8 cellular contexts compared by ENCODE assay signal in genomic region chr1:32981003-32981909, GRCh38. TPM values are rescaled to one million over a fixed set of nuclear protein-coding genes. Genes with fewer than 3 reads are reported as not detected.
A peak's percentile ranks its signal among the peaks of the same experiment; 100 is the strongest.
DNase-seq lines count a peak whose midpoint lies in the region; ATAC-seq, FAIRE-seq and TF ChIP-seq lines count a peak whose summit lies in the region.

No MANE protein-coding gene starts in this region.

- CTCF ChIA-PET in A549 (lab: Yijun Ruan, JAX), result interaction anchor here (0.9 to 1.7 kb wide), 5 partner anchors 11 to 48 kb away, joined by 3 to 7 read pairs (median 4); no protein-coding TSS in a partner anchor

- H3K4me1 ChIP-seq in A549, result peaks cover 24% of the 10 kb centered on the region

- no peak for TF ChIP-seq RAD21 in A549 (conservative IDR thresholded peaks at IDR 0.05 in 1 of 2, IDR thresholded peaks at IDR 0.05 in 1 of 2)

- FAIRE-seq in A549 (lab: Jason Lieb, UNC) (no peak), frontal cortex (lab: Jason Lieb, UNC) (no peak)

- TF ChIP-seq POLR2A in A549 (IDR thresholded peaks at IDR 0.05; ENCODE audit: low read length), result peak; percentile 19; the same call in 1 of the 2 replicates

- TF ChIP-seq EP300 in A549 (IDR thresholded peaks at IDR 0.05), result no peak; a peak in 1 of 5 replicates

- peak; percentile 97 to 98 for ATAC-seq in A549
- ATAC-seq in GM19023 (IDR thresholded peaks at IDR 0.05; ENCODE audit: unreplicated experiment), result peak; percentile 80
- ATAC-seq in HG03175 (IDR thresholded peaks at IDR 0.05; ENCODE audit: unreplicated experiment), result peak; percentile 94

- no peak for TF ChIP-seq CTCF in A549 (IDR thresholded peaks at IDR 0.05)

- peak; percentile 72 to 91 for DNase-seq in A549 (ENCODE audit: low read depth in 1 of 2, low spot score in 1 of 2)
- peak; percentile 81 for DNase-seq in SIG-M5 (lab: John Stamatoyannopoulos, UW)
- peak; percentile 56 for DNase-seq in activated naive CD4-positive, alpha-beta T cell treated with anti-CD3 and anti-CD28 coated beads, Interleukin-2, amount 50 U/mL, for 16 hours
- DNase-seq in iPS-NIHi11 (ENCODE audit: low spot score), result peak; percentile 41
- peak; percentile 50 to 54 for DNase-seq in stimulated activated CD4-positive, alpha-beta T cell treated with anti-CD3 and anti-CD28 coated beads, Interleukin-2, amount 100 ng/mL, for 48 hours
- DNase-seq in frontal cortex (ENCODE audit: low spot score in 2 of 2), result no peak

- H3K9me3 ChIP-seq in A549, result no peaks in the 10 kb centered on the region

- peak overlapping the region; percentile 84 to 87 for H3K27ac ChIP-seq in A549

- POLR2A ChIA-PET in A549 (lab: Yijun Ruan, JAX), result interaction anchor here (0.6 to 2.0 kb wide), 6 partner anchors 9 to 47 kb away, joined by 3 to 28 read pairs (median 4); partner anchors contain the start of gene RNF19B

- 3% methylated on average over 6 of the region's 8 CpGs for WGBS in A549 (ENCODE audit: missing lambda C conversion rate)

- no peak overlapping the region for H3K4me3 ChIP-seq in A549

- H3K4me2 ChIP-seq in A549, result peak overlapping the region; percentile 80

TF ChIP-seq in A549, 52 proteins besides CTCF, POLR2A, EP300 and RAD21 (continues in another document):
- TF ChIP-seq HOXA7 (CRISPR knock-in tag; IDR thresholded peaks at IDR 0.05) (no peak), FOXS1 (CRISPR knock-in tag; IDR thresholded peaks at IDR 0.05) (no peak), HOXB13 (CRISPR knock-in tag; IDR thresholded peaks at IDR 0.05; ENCODE audit: low read depth) (no peak), TFCP2L1 (CRISPR knock-in tag; IDR thresholded peaks at IDR 0.05) (no peak), MYC (IDR thresholded peaks at IDR 0.05; ENCODE audit: borderline replicate concordance, low read length) (no peak), ESRRA (IDR thresholded peaks at IDR 0.05; ENCODE audit: borderline replicate concordance, low read length) (no peak), ELK1 (IDR thresholded peaks at IDR 0.05; ENCODE audit: low read depth, low read length) (no peak), HOXB5 (CRISPR knock-in tag; IDR thresholded peaks at IDR 0.05) (no peak), CBX8 (IDR thresholded peaks at IDR 0.05) (no peak), JUNB (IDR thresholded peaks at IDR 0.05) (no peak), HEYL (CRISPR knock-in tag; IDR thresholded peaks at IDR 0.05) (no peak), EHF (CRISPR knock-in tag; IDR thresholded peaks at IDR 0.05) (no peak), CHD2 (IDR thresholded peaks at IDR 0.05; ENCODE audit: low read length, partially characterized antibody) (no peak), HDAC2 (IDR thresholded peaks at IDR 0.05) (peak; percentile 71; the same call in 1 of the 2 replicates), ZFP36 (IDR thresholded peaks at IDR 0.05; ENCODE audit: borderline replicate concordance, partially characterized antibody) (no peak), MAZ (IDR thresholded peaks at IDR 0.05; ENCODE audit: borderline replicate concordance, low read depth, low read length) (no peak), POLR2AphosphoS2 (conservative IDR thresholded peaks at IDR 0.05; ENCODE audit: low read length) (no peak), RNF2 (IDR thresholded peaks at IDR 0.05; ENCODE audit: borderline replicate concordance, low read depth) (no peak), ZC3H11A (IDR thresholded peaks at IDR 0.05) (no peak), RARB (CRISPR knock-in tag; IDR thresholded peaks at IDR 0.05) (0 out of 2 replicates have a peak, but pooled peaks have one; percentile 35), CEBPB (IDR thresholded peaks at IDR 0.05) (no peak), SMC3 (IDR thresholded peaks at IDR 0.05) (0 out of 3 replicates have a peak, but pooled peaks have one; percentile 8), BHLHE40 (IDR thresholded peaks at IDR 0.05; ENCODE audit: low read depth, low read length) (no peak), KDM5A (IDR thresholded peaks at IDR 0.05) (no peak), NR3C1 (IDR thresholded peaks at IDR 0.05) (no peak), JUN (IDR thresholded peaks at IDR 0.05) (peak in 1 of 2 experiments; percentile 54; a peak in 1 of 5 replicates), RFX5 (IDR thresholded peaks at IDR 0.05) (0 out of 2 replicates have a peak, but pooled peaks have one; percentile 59), EHMT2 (IDR thresholded peaks at IDR 0.05; ENCODE audit: low read depth) (no peak), TP53 (CRISPR knock-in tag; IDR thresholded peaks at IDR 0.05) (no peak), FOSB (CRISPR knock-in tag; IDR thresholded peaks at IDR 0.05) (0 out of 2 replicates have a peak, but pooled peaks have one; percentile 49), RCOR1 (IDR thresholded peaks at IDR 0.05; ENCODE audit: low read depth, low read length) (peak; percentile 64; the same call in 1 of the 2 replicates), GATA3 (IDR thresholded peaks at IDR 0.05; ENCODE audit: borderline replicate concordance) (no peak), CBX2 (IDR thresholded peaks at IDR 0.05; ENCODE audit: borderline replicate concordance, low read depth) (no peak), ZNF302 (CRISPR knock-in tag; IDR thresholded peaks at IDR 0.05) (no peak), FOSL2 (IDR thresholded peaks at IDR 0.05) (no peak), FOSL2 (CRISPR knock-in tag; IDR thresholded peaks at IDR 0.05) (peak; percentile 77), NFE2L2 (conservative IDR thresholded peaks at IDR 0.05; ENCODE audit: low read length) (no peak), NPAS2 (CRISPR knock-in tag; IDR thresholded peaks at IDR 0.05; ENCODE audit: borderline replicate concordance) (no peak)
- TF ChIP-seq, protein P1, sequence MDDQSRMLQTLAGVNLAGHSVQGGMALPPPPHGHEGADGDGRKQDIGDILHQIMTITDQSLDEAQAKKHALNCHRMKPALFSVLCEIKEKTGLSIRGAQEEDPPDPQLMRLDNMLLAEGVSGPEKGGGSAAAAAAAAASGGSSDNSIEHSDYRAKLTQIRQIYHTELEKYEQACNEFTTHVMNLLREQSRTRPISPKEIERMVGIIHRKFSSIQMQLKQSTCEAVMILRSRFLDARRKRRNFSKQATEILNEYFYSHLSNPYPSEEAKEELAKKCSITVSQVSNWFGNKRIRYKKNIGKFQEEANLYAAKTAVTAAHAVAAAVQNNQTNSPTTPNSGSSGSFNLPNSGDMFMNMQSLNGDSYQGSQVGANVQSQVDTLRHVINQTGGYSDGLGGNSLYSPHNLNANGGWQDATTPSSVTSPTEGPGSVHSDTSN (IDR thresholded peaks at IDR 0.05), result no peak
- TF ChIP-seq, protein P2, sequence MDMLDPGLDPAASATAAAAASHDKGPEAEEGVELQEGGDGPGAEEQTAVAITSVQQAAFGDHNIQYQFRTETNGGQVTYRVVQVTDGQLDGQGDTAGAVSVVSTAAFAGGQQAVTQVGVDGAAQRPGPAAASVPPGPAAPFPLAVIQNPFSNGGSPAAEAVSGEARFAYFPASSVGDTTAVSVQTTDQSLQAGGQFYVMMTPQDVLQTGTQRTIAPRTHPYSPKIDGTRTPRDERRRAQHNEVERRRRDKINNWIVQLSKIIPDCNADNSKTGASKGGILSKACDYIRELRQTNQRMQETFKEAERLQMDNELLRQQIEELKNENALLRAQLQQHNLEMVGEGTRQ (IDR thresholded peaks at IDR 0.05), result no peak
- TF ChIP-seq, protein P3, sequence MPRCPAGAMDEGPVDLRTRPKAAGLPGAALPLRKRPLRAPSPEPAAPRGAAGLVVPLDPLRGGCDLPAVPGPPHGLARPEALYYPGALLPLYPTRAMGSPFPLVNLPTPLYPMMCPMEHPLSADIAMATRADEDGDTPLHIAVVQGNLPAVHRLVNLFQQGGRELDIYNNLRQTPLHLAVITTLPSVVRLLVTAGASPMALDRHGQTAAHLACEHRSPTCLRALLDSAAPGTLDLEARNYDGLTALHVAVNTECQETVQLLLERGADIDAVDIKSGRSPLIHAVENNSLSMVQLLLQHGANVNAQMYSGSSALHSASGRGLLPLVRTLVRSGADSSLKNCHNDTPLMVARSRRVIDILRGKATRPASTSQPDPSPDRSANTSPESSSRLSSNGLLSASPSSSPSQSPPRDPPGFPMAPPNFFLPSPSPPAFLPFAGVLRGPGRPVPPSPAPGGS (IDR thresholded peaks at IDR 0.05), result 0 out of 3 replicates have a peak, but pooled peaks have one; percentile 21
- TF ChIP-seq, protein P4, sequence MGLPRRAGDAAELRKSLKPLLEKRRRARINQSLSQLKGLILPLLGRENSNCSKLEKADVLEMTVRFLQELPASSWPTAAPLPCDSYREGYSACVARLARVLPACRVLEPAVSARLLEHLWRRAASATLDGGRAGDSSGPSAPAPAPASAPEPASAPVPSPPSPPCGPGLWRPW (IDR thresholded peaks at IDR 0.05), result no peak
- TF ChIP-seq, protein P5, sequence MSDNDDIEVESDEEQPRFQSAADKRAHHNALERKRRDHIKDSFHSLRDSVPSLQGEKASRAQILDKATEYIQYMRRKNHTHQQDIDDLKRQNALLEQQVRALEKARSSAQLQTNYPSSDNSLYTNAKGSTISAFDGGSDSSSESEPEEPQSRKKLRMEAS (IDR thresholded peaks at IDR 0.05), result 0 out of 2 replicates have a peak, but pooled peaks have one; percentile 32

RNA-seq across cellular contexts. Expression of gene RNF19B, which starts 16.6 kb away (rescaled TPM):
- polyA plus RNA-seq in A549 (2011; rRNA removed), result 21.7 and 22.6 TPM in 2 replicates
- polyA plus RNA-seq in A549 (2012; cell fraction: cytosol; rRNA removed), result 14.8 and 16.8 TPM in 2 replicates
- 9.5 and 10.9 TPM in 2 replicates for polyA plus RNA-seq in A549 (2012; cell fraction: nucleus; rRNA removed)
- 9.8 to 10.0 TPM (median 9.9 TPM) in 3 replicates for polyA plus RNA-seq in A549 (2017; fragmentation: RNase III; extraction: RNeasy Plus Mini Kit Qiagen cat#74134 plus additional on column Dnase treatment)
- 25.3 and 32.3 TPM in 2 replicates for polyA minus RNA-seq in A549 (2011; rRNA and poly(A)+ RNA removed)
- 37.1 TPM for total RNA-seq in frontal cortex

RNA-seq across cellular contexts. Expression of gene AK2, which starts 55.4 kb away (rescaled TPM):
- polyA plus RNA-seq in A549 (2011; rRNA removed) (148 and 164 TPM in 2 replicates), A549 (2017; fragmentation: RNase III; extraction: RNeasy Plus Mini Kit Qiagen cat#74134 plus additional on column Dnase treatment) (174 to 179 TPM (median 178 TPM) in 3 replicates)
- polyA plus RNA-seq in A549 (2012; cell fraction: cytosol; rRNA removed), result 139 and 163 TPM in 2 replicates
- polyA plus RNA-seq in A549 (2012; cell fraction: nucleus; rRNA removed), result 85.9 and 144 TPM in 2 replicates
- polyA minus RNA-seq in A549 (2011; rRNA and poly(A)+ RNA removed), result 62.3 and 65.2 TPM in 2 replicates
- total RNA-seq in frontal cortex, result 23.2 TPM

Comparison
In these comparisons a context has a peak if more than half of its experiments do, and no peak if none do; other contexts are left out.
1. DNase-seq: peak in A549 (2 of 2), SIG-M5 (single experiment), activated naive CD4-positive, alpha-beta T cell treated with anti-CD3 and anti-CD28 coated beads, Interleukin-2, amount 50 U/mL, for 16 hours (single experiment), iPS-NIHi11 (single experiment) and stimulated activated CD4-positive, alpha-beta T cell treated with anti-CD3 and anti-CD28 coated beads, Interleukin-2, amount 100 ng/mL, for 48 hours (2 of 2); none in frontal cortex (0 of 2).
2. Peak in every context shown above with its lines, with median percentiles within 50 percentile points of each other: ATAC-seq.